Comparison of ENCODE assay signal across 16 cellular contexts in the genomic region with DNA sequence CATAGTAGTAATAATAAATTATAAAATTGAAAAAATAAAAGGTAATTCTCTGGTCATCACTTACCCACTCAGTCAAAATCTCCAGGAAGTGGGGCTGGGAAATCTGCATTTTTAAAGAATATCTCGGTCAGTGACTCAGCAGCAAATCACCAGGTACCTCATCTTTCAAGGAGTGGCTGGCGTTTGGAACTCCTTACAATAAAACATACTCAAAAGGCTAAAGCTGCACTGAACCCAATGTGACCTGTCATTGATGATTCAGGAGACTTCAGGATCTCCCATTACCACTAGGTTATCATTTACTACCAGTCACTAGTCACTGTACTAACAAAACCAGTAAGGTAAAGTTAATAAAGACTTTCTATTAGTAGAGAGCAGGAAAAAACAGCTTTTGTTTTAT. TPM values are rescaled to one million over a fixed set of nuclear protein-coding genes. Genes with fewer than 3 reads are reported as not detected.
DNase-seq lines count a peak whose midpoint lies in the region; ATAC-seq and TF ChIP-seq lines count a peak whose summit lies in the region.
"Had no signal": no experiment of that assay in that cellular context is flagged by ENCODE, and none has a peak within 500 bp of the region (broad histone marks: within the 10 kb centered on the region; RNA-seq: fewer than 3 reads in every experiment).

No MANE protein-coding gene starts in this region.

- CTCF ChIA-PET in CD8-positive, alpha-beta T cell (lab: Charles Lee): interaction anchor here (0.6 to 1.8 kb wide), 3 partner anchors 24 to 447 kb away, joined by 3 to 5 read pairs (median 4); no protein-coding TSS in a partner anchor
- CTCF ChIA-PET in HEK293 (lab: Yijun Ruan, JAX): interaction anchor here (0.6 to 0.9 kb wide), 2 partner anchors 10 to 450 kb away, joined by 3 read pairs; no protein-coding TSS in a partner anchor

- no peak overlapping the region for H3K4me3 Mint-ChIP-seq in CD8-positive, alpha-beta T cell
- peak overlapping the region; percentile 98 for H3K4me3 Mint-ChIP-seq in activated T-helper 17 cell treated with anti-CD3 and anti-CD28 coated beads, Interleukin-2, amount 50 U/mL, for 72 hours

- no peak for TF ChIP-seq POLR2A in sigmoid colon (IDR thresholded peaks at IDR 0.05)

- H3K9me3 ChIP-seq in CD8-positive, alpha-beta T cell (ENCODE audit: low read length): no peaks in the 10 kb centered on the region
- H3K9me3 ChIP-seq in HEK293 (ENCODE audit: control insufficient read depth, insufficient read depth, low read depth, low read length) (no peaks in the 10 kb centered on the region), sigmoid colon (no peaks in the 10 kb centered on the region)

- H3K4me3 ChIP-seq in CD8-positive, alpha-beta T cell (ENCODE audit: low read depth, low read length): no peak overlapping the region
- no peak overlapping the region for H3K4me3 ChIP-seq in HEK293 (ENCODE audit: low read depth, low read length)
- no peak overlapping the region for H3K4me3 ChIP-seq in sigmoid colon
- H3K4me3 ChIP-seq: cardiac muscle cell had no signal

- H3K4me1 Mint-ChIP-seq in CD8-positive, alpha-beta T cell (ENCODE audit: low read depth): peaks cover 71% of the 10 kb centered on the region
- peaks cover 49% of the 10 kb centered on the region for H3K4me1 Mint-ChIP-seq in activated T-helper 17 cell treated with anti-CD3 and anti-CD28 coated beads, Interleukin-2, amount 50 U/mL, for 72 hours

- TF ChIP-seq EP300 in sigmoid colon (IDR thresholded peaks at IDR 0.05): no peak

- H3K4me1 ChIP-seq in CD8-positive, alpha-beta T cell (ENCODE audit: insufficient read depth, low read length): peaks cover 51% of the 10 kb centered on the region
- H3K4me1 ChIP-seq in HEK293 (ENCODE audit: control insufficient read depth, insufficient read depth, low read length): peaks cover 20% of the 10 kb centered on the region
- H3K4me1 ChIP-seq in sigmoid colon: peaks cover 0 to 46% (median 27%) of the 10 kb centered on the region in 4 donors

- ATAC-seq in CD8-positive, alpha-beta T cell: no peak
- peak; percentile 19 for ATAC-seq in activated T-helper 17 cell treated with anti-CD3 and anti-CD28 coated beads, Interleukin-2, amount 50 U/mL, for 72 hours (replicated peaks)

- H3K27ac Mint-ChIP-seq in CD8-positive, alpha-beta T cell: peak overlapping the region; percentile 39
- peak overlapping the region; percentile 80 for H3K27ac Mint-ChIP-seq in activated T-helper 17 cell treated with anti-CD3 and anti-CD28 coated beads, Interleukin-2, amount 50 U/mL, for 72 hours

- DNase-seq in CD8-positive, alpha-beta T cell: no peak
- peak; percentile 86 for DNase-seq in kidney glomerular epithelial cell (lab: John Stamatoyannopoulos, UW)
- no peak for DNase-seq in MV-4-11 (lab: John Stamatoyannopoulos, UW)
- DNase-seq in NCI-H1417 (lab: John Stamatoyannopoulos, UW): no peak
- no peak for DNase-seq in cortex of kidney (lab: John Stamatoyannopoulos, UW)
- DNase-seq in sigmoid colon: no peak
- DNase-seq: activated CD4-positive, alpha-beta T cell treated with anti-CD3 and anti-CD28 coated beads, Interleukin-2, amount 50 U/mL, for 1 hour; DMS79; GOT3; head of caudate nucleus; NCI-H2029; stimulated activated CD4-positive, alpha-beta T cell treated with anti-CD3 and anti-CD28 coated beads, Interleukin-12 subunit alpha, Interleukin-12 subunit beta, amount 100 ng/mL, for 4 hours had no signal

- TF ChIP-seq CTCF in CD8-positive, alpha-beta T cell (IDR thresholded peaks at IDR 0.05): no peak
- TF ChIP-seq CTCF in HEK293 (tag by site-specific recombination; IDR thresholded peaks at IDR 0.05) (no peak), sigmoid colon (IDR thresholded peaks at IDR 0.05) (no peak)

- no peaks in the 10 kb centered on the region for H3K27me3 ChIP-seq in CD8-positive, alpha-beta T cell (ENCODE audit: insufficient read depth, low read length)
- H3K27me3 ChIP-seq in sigmoid colon: no peaks in the 10 kb centered on the region
- H3K27me3 ChIP-seq: cardiac muscle cell had no signal

- POLR2A ChIA-PET in CD8-positive, alpha-beta T cell (lab: Charles Lee): no interaction called here
- POLR2A ChIA-PET in HEK293 (lab: Yijun Ruan, JAX): interaction anchor here (0.7 kb wide), 1 partner anchor 77 kb away, joined by 4 read pairs; no protein-coding TSS in a partner anchor

- H3K27me3 Mint-ChIP-seq in CD8-positive, alpha-beta T cell (ENCODE audit: low read depth): no peaks in the 10 kb centered on the region
- no peaks in the 10 kb centered on the region for H3K27me3 Mint-ChIP-seq in activated T-helper 17 cell treated with anti-CD3 and anti-CD28 coated beads, Interleukin-2, amount 50 U/mL, for 72 hours

- WGBS in sigmoid colon, 2 donors: 18 to 62% methylated on average over 2 of the region's 2 CpGs

- no peaks in the 10 kb centered on the region for H3K9me3 Mint-ChIP-seq in CD8-positive, alpha-beta T cell
- no peaks in the 10 kb centered on the region for H3K9me3 Mint-ChIP-seq in activated T-helper 17 cell treated with anti-CD3 and anti-CD28 coated beads, Interleukin-2, amount 50 U/mL, for 72 hours

- no peaks in the 10 kb centered on the region for H3K36me3 ChIP-seq in CD8-positive, alpha-beta T cell (ENCODE audit: insufficient read depth, low read length)
- no peaks in the 10 kb centered on the region; a peak in 1 of 3 replicates for H3K36me3 ChIP-seq in HEK293 (ENCODE audit: control insufficient read depth in 2 of 2, insufficient read depth in 1 of 2, low read length in 2 of 2)
- H3K36me3 ChIP-seq in sigmoid colon: no peaks in the 10 kb centered on the region
- H3K36me3 ChIP-seq: cardiac muscle cell had no signal

- no peak overlapping the region for H3K27ac ChIP-seq in CD8-positive, alpha-beta T cell (ENCODE audit: low read depth, low read length)
- no peak overlapping the region for H3K27ac ChIP-seq in HEK293 (ENCODE audit: extremely low read depth, low read depth, low read length)
- no peak overlapping the region for H3K27ac ChIP-seq in sigmoid colon
- H3K27ac ChIP-seq: cardiac muscle cell had no signal

- H3K36me3 Mint-ChIP-seq in CD8-positive, alpha-beta T cell: peaks cover 7% of the 10 kb centered on the region
- H3K36me3 Mint-ChIP-seq in activated T-helper 17 cell treated with anti-CD3 and anti-CD28 coated beads, Interleukin-2, amount 50 U/mL, for 72 hours (ENCODE audit: low read depth): peaks cover 42% of the 10 kb centered on the region

- intact Hi-C loops in CD8-positive, alpha-beta T cell (cut with DNase I, micrococcal nuclease): loop anchor here in 1 of 2 experiments (5.0 kb wide), 1 partner anchor 722 kb away; a partner anchor contains a TSS
- intact Hi-C loops in sigmoid colon (cut with DNase I): loop anchor here (5.0 kb wide), 1 partner anchor 37 kb away; a partner anchor contains a TSS

TF ChIP-seq in HEK293, 187 proteins besides CTCF, POLR2A, EP300 and RAD21:
- TF ChIP-seq, protein P1, sequence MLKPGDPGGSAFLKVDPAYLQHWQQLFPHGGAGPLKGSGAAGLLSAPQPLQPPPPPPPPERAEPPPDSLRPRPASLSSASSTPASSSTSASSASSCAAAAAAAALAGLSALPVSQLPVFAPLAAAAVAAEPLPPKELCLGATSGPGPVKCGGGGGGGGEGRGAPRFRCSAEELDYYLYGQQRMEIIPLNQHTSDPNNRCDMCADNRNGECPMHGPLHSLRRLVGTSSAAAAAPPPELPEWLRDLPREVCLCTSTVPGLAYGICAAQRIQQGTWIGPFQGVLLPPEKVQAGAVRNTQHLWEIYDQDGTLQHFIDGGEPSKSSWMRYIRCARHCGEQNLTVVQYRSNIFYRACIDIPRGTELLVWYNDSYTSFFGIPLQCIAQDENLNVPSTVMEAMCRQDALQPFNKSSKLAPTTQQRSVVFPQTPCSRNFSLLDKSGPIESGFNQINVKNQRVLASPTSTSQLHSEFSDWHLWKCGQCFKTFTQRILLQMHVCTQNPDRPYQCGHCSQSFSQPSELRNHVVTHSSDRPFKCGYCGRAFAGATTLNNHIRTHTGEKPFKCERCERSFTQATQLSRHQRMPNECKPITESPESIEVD (tag by site-specific recombination; IDR thresholded peaks at IDR 0.05): peak; percentile 18; the same call in 1 of the 2 replicates
- TF ChIP-seq ZNF132 (tag by site-specific recombination; IDR thresholded peaks at IDR 0.05; ENCODE audit: borderline replicate concordance): no peak
TF ChIP-seq in HEK293: peak in this region for 1.

RNA-seq across cellular contexts. Expression of a gene that starts 21.5 kb away (rescaled TPM):
- total RNA-seq in CD8-positive, alpha-beta T cell: 10 to 100 TPM; 55.2 to 64.4 TPM
- total RNA-seq in activated T-helper 17 cell treated with anti-CD3 and anti-CD28 coated beads, Interleukin-2, amount 50 U/mL, for 72 hours: 10 to 100 TPM; 32.9 to 51.1 TPM
- total RNA-seq in sigmoid colon: 10 to 100 TPM; 16.5 to 25.2 (median 21.8) TPM
- polyA plus RNA-seq in sigmoid colon: 10 to 100 TPM; 15.0 to 29.4 (median 24.1) TPM

RNA-seq across cellular contexts. Expression of a gene that starts 34.7 kb away (rescaled TPM):
- 1 to 10 TPM; 6.9 to 8.7 TPM for total RNA-seq in CD8-positive, alpha-beta T cell
- 10 to 100 TPM; 23.9 to 36.6 TPM for total RNA-seq in activated T-helper 17 cell treated with anti-CD3 and anti-CD28 coated beads, Interleukin-2, amount 50 U/mL, for 72 hours
- total RNA-seq in sigmoid colon: 10 to 100 TPM in 1 of 4 donors, 1 to 10 TPM in 3; 4.3 to 12.6 (median 7.9) TPM
- polyA plus RNA-seq in sigmoid colon: 1 to 10 TPM; 2.8 to 9.7 (median 4.2) TPM

RNA-seq across cellular contexts. Expression of a gene that starts 36.4 kb away (rescaled TPM):
- not detected for total RNA-seq in CD8-positive, alpha-beta T cell
- total RNA-seq in activated T-helper 17 cell treated with anti-CD3 and anti-CD28 coated beads, Interleukin-2, amount 50 U/mL, for 72 hours: not detected
- total RNA-seq in sigmoid colon: not detected
- not detected for polyA plus RNA-seq in sigmoid colon
- total RNA-seq: cardiac muscle cell, myocyte had no signal
- polyA plus RNA-seq: cardiac muscle cell had no signal

RNA-seq across cellular contexts. Expression of a gene that starts 57.1 kb away (rescaled TPM):
- 10 to 100 TPM in 1 of 2 experiments, 1 to 10 TPM in 1; 9.4 to 11.3 TPM for total RNA-seq in CD8-positive, alpha-beta T cell
- 10 to 100 TPM; 15.8 to 38.9 TPM for total RNA-seq in activated T-helper 17 cell treated with anti-CD3 and anti-CD28 coated beads, Interleukin-2, amount 50 U/mL, for 72 hours
- total RNA-seq in sigmoid colon: 10 to 100 TPM in 3 of 4 donors, 1 to 10 TPM in 1; 6.6 to 16.8 (median 11.4) TPM
- 10 to 100 TPM in 1 of 3 donors, 1 to 10 TPM in 2; 3.0 to 12.3 (median 3.0) TPM for polyA plus RNA-seq in sigmoid colon
